ENCODE assay signal across 1 cellular context in genomic region chr11:85950317-85951048, GRCh38.
TF ChIP-seq lines count a peak whose summit lies in the region.

No MANE protein-coding gene starts in this region.

TF ChIP-seq in endothelial cell of umbilical vein, 7 proteins besides CTCF, POLR2A, EP300 and RAD21:
- no peak for TF ChIP-seq EZH2 (IDR thresholded peaks at IDR 0.05; ENCODE audit: borderline replicate concordance, low read depth, low read length, severe bottlenecking)
- peak; percentile 18 for TF ChIP-seq POLR2AphosphoS5 (IDR thresholded peaks at IDR 0.05; ENCODE audit: insufficient read depth, low read depth, low read length)
TF ChIP-seq in endothelial cell of umbilical vein: peak in this region for 1.
